ENCODE assay signal across 18 cellular contexts in the genomic region with DNA sequence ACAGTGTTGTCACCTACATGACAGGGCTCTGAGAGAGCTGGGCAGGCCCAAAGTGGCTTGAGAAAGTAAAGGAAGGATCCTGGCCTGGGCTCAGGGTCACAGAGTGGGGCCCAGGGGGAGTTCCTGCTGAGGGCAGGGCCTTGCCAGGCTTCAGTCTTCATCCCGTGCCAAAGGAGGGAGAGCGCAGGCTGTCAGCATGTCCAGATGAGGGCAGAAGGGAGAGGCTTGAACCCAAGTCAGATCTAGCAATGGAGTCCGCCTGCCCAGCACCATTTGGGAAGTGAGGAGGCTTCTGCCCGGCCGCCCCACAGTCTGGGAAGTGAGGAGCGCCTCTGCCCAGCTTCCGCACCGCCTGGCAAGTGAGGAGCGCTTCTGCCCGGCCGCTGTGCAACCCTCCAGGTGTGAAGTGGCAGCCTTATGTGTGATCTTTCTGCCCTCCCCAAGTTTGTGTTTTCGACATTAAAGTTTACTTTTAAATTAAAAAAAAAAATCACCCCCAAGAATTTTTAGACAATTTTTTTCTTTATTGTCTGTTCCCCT.
"Had no signal": no experiment of that assay in that cellular context is flagged by ENCODE, and none has a peak within 500 bp of the region (broad histone marks: within the 10 kb centered on the region; RNA-seq: fewer than 3 reads in every experiment).

No MANE protein-coding gene starts in this region.

- H3K4me3 ChIP-seq: coronary artery, heart right ventricle, transverse colon had no signal

- H3K4me3 Mint-ChIP-seq: activated naive CD4-positive, alpha-beta T cell treated with anti-CD3 and anti-CD28 coated beads, Interleukin-2, amount 10 ng/mL, durations not matched to agents 7 days and 5 days; memory B cell; nephron; stimulated activated naive B cell treated with anti-CD40 and anti-IgM and Interleukin-4, amounts not matched to agents 10 μg/mL and 1 μg/mL and 100 μg/mL, for 72 hours; WTC11 had no signal

- H3K27ac Mint-ChIP-seq: activated naive CD4-positive, alpha-beta T cell treated with anti-CD3 and anti-CD28 coated beads, Interleukin-2, amount 10 ng/mL, durations not matched to agents 7 days and 5 days; memory B cell; nephron; stimulated activated naive B cell treated with anti-CD40 and anti-IgM and Interleukin-4, amounts not matched to agents 10 μg/mL and 1 μg/mL and 100 μg/mL, for 72 hours; WTC11 had no signal

- H3K27me3 ChIP-seq: heart right ventricle, transverse colon had no signal

- H3K4me1 ChIP-seq: transverse colon had no signal

- H3K36me3 ChIP-seq: heart right ventricle, transverse colon had no signal

- H3K9me3 ChIP-seq: heart right ventricle, transverse colon had no signal

- H3K27ac ChIP-seq: coronary artery, heart right ventricle, transverse colon had no signal

- DNase-seq: activated CD4-positive, alpha-beta T cell treated with anti-CD3 and anti-CD28 coated beads, Interleukin-2, amount 50 U/mL, for 48 hours; activated effector memory CD4-positive, alpha-beta T cell treated with anti-CD3 and anti-CD28 coated beads, Interleukin-2, amount 50 U/mL, for 16 hours; activated naive CD4-positive, alpha-beta T cell treated with anti-CD3 and anti-CD28 coated beads, Interleukin-2, amount 10 ng/mL, durations not matched to agents 7 days and 5 days; amygdala; cerebellar nuclear complex; foreskin fibroblast; heart right ventricle; left colon; small intestine; stimulated activated CD4-positive, alpha-beta T cell treated with anti-CD3 and anti-CD28 coated beads, Interleukin-2, amount 100 ng/mL, for 48 hours; stimulated activated CD8-positive, alpha-beta memory T cell treated with anti-CD3 and anti-CD28 coated beads, Interleukin-4, amount 100 ng/mL, for 48 hours; stimulated activated naive B cell treated with anti-CD40 and anti-IgM and Interleukin-4, amounts not matched to agents 10 μg/mL and 1 μg/mL and 100 μg/mL, for 72 hours; transverse colon had no signal

- H3K9me3 Mint-ChIP-seq: activated naive CD4-positive, alpha-beta T cell treated with anti-CD3 and anti-CD28 coated beads, Interleukin-2, amount 10 ng/mL, durations not matched to agents 7 days and 5 days; memory B cell; nephron; stimulated activated naive B cell treated with anti-CD40 and anti-IgM and Interleukin-4, amounts not matched to agents 10 μg/mL and 1 μg/mL and 100 μg/mL, for 72 hours; WTC11 had no signal

- H3K36me3 Mint-ChIP-seq: activated naive CD4-positive, alpha-beta T cell treated with anti-CD3 and anti-CD28 coated beads, Interleukin-2, amount 10 ng/mL, durations not matched to agents 7 days and 5 days; memory B cell; stimulated activated naive B cell treated with anti-CD40 and anti-IgM and Interleukin-4, amounts not matched to agents 10 μg/mL and 1 μg/mL and 100 μg/mL, for 72 hours; WTC11 had no signal

- ATAC-seq: left colon; sciatic nerve; stimulated activated naive B cell treated with anti-CD40 and anti-IgM and Interleukin-4, amounts not matched to agents 10 μg/mL and 1 μg/mL and 100 μg/mL, for 72 hours; WTC11 had no signal
